1 cellular context compared by ENCODE assay signal in genomic region chr1:6784560-6785317, GRCh38.
A peak's percentile ranks its signal among the peaks of the same experiment; 100 is the strongest.
TF ChIP-seq lines count a peak whose summit lies in the region.

No MANE protein-coding gene starts in this region.

TF ChIP-seq in HepG2, 621 proteins besides CTCF, POLR2A, EP300 and RAD21 (continued from another document and continues in another):
- TF ChIP-seq, protein P1, sequence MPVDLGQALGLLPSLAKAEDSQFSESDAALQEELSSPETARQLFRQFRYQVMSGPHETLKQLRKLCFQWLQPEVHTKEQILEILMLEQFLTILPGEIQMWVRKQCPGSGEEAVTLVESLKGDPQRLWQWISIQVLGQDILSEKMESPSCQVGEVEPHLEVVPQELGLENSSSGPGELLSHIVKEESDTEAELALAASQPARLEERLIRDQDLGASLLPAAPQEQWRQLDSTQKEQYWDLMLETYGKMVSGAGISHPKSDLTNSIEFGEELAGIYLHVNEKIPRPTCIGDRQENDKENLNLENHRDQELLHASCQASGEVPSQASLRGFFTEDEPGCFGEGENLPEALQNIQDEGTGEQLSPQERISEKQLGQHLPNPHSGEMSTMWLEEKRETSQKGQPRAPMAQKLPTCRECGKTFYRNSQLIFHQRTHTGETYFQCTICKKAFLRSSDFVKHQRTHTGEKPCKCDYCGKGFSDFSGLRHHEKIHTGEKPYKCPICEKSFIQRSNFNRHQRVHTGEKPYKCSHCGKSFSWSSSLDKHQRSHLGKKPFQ (CRISPR knock-in tag; IDR thresholded peaks at IDR 0.05; ENCODE audit: insufficient replicate concordance): no peak
- TF ChIP-seq ZBTB37 (CRISPR knock-in tag; IDR thresholded peaks at IDR 0.05): no peak
- peak; percentile 90; the same call in 1 of the 2 replicates for TF ChIP-seq TFDP1 (CRISPR knock-in tag; IDR thresholded peaks at IDR 0.05; ENCODE audit: borderline replicate concordance)
- TF ChIP-seq RBFOX2 (IDR thresholded peaks at IDR 0.05; ENCODE audit: low read depth, low read length): peak; percentile 94
- TF ChIP-seq KLF12 (CRISPR knock-in tag; IDR thresholded peaks at IDR 0.05; ENCODE audit: borderline replicate concordance): peak; percentile 65; the same call in 1 of the 2 replicates
- peak; percentile 60 for TF ChIP-seq GATAD1 (CRISPR knock-in tag; IDR thresholded peaks at IDR 0.05)
- TF ChIP-seq ZNF343 (CRISPR knock-in tag; IDR thresholded peaks at IDR 0.05): peak; percentile 23; the same call in 1 of the 2 replicates
- TF ChIP-seq ZNF264 (CRISPR knock-in tag; IDR thresholded peaks at IDR 0.05): no peak
- TF ChIP-seq THAP11 (CRISPR knock-in tag; IDR thresholded peaks at IDR 0.05): peak; percentile 65; the same call in 1 of the 2 replicates
- no peak for TF ChIP-seq ATF5 (CRISPR knock-in tag; IDR thresholded peaks at IDR 0.05; ENCODE audit: low read depth)
- peak; percentile 23; the same call in 1 of the 2 replicates for TF ChIP-seq GMEB2 (CRISPR knock-in tag; IDR thresholded peaks at IDR 0.05; ENCODE audit: low read depth)
- TF ChIP-seq ZNF878 (CRISPR knock-in tag; IDR thresholded peaks at IDR 0.05): 0 out of 2 replicates have a peak, but pooled peaks have one; percentile 14
- peak; percentile 1; the same call in 1 of the 2 replicates for TF ChIP-seq ZNF768 (CRISPR knock-in tag; IDR thresholded peaks at IDR 0.05)
- TF ChIP-seq, protein P2, sequence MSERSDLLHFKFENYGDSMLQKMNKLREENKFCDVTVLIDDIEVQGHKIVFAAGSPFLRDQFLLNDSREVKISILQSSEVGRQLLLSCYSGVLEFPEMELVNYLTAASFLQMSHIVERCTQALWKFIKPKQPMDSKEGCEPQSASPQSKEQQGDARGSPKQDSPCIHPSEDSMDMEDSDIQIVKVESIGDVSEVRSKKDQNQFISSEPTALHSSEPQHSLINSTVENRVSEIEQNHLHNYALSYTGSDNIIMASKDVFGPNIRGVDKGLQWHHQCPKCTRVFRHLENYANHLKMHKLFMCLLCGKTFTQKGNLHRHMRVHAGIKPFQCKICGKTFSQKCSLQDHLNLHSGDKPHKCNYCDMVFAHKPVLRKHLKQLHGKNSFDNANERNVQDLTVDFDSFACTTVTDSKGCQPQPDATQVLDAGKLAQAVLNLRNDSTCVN (CRISPR knock-in tag; IDR thresholded peaks at IDR 0.05; ENCODE audit: borderline replicate concordance): 0 out of 2 replicates have a peak, but pooled peaks have one; percentile 27
- TF ChIP-seq ZSCAN25 (CRISPR knock-in tag; IDR thresholded peaks at IDR 0.05): peak; percentile 81; the same call in 1 of the 2 replicates
- no peak for TF ChIP-seq ZFP62 (CRISPR knock-in tag; IDR thresholded peaks at IDR 0.05)
- no peak for TF ChIP-seq HIC2 (CRISPR knock-in tag; IDR thresholded peaks at IDR 0.05; ENCODE audit: low read depth)
- TF ChIP-seq GABPA (IDR thresholded peaks at IDR 0.05; ENCODE audit: low read depth, low read length): peak; percentile 38
- TF ChIP-seq GABPA (CRISPR knock-in tag; IDR thresholded peaks at IDR 0.05; ENCODE audit: low read depth): peak; percentile 79
- no peak for TF ChIP-seq ZNF75D (CRISPR knock-in tag; IDR thresholded peaks at IDR 0.05; ENCODE audit: borderline replicate concordance)
- TF ChIP-seq CENPT (CRISPR knock-in tag; IDR thresholded peaks at IDR 0.05; ENCODE audit: low read depth): peak; percentile 91
- peak; percentile 62; the same call in 1 of the 2 replicates for TF ChIP-seq RFXANK (CRISPR knock-in tag; IDR thresholded peaks at IDR 0.05)
- no peak for TF ChIP-seq CENPX (CRISPR knock-in tag; IDR thresholded peaks at IDR 0.05)
- peak; percentile 85; the same call in 1 of the 2 replicates for TF ChIP-seq SRY (CRISPR knock-in tag; IDR thresholded peaks at IDR 0.05)
- TF ChIP-seq, protein P3, sequence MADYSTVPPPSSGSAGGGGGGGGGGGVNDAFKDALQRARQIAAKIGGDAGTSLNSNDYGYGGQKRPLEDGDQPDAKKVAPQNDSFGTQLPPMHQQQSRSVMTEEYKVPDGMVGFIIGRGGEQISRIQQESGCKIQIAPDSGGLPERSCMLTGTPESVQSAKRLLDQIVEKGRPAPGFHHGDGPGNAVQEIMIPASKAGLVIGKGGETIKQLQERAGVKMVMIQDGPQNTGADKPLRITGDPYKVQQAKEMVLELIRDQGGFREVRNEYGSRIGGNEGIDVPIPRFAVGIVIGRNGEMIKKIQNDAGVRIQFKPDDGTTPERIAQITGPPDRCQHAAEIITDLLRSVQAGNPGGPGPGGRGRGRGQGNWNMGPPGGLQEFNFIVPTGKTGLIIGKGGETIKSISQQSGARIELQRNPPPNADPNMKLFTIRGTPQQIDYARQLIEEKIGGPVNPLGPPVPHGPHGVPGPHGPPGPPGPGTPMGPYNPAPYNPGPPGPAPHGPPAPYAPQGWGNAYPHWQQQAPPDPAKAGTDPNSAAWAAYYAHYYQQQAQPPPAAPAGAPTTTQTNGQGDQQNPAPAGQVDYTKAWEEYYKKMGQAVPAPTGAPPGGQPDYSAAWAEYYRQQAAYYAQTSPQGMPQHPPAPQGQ (CRISPR knock-in tag; IDR thresholded peaks at IDR 0.05; ENCODE audit: borderline replicate concordance): peak; percentile 40; the same call in 1 of the 2 replicates
- TF ChIP-seq RFXAP (CRISPR knock-in tag; IDR thresholded peaks at IDR 0.05; ENCODE audit: borderline replicate concordance): peak; percentile 88
- TF ChIP-seq POLR2G (IDR thresholded peaks at IDR 0.05; ENCODE audit: low read depth, low read length): peak; percentile 80
- peak; percentile 56 for TF ChIP-seq ARNTL (CRISPR knock-in tag; IDR thresholded peaks at IDR 0.05)
- TF ChIP-seq ZNF704 (CRISPR knock-in tag; IDR thresholded peaks at IDR 0.05; ENCODE audit: borderline replicate concordance): peak; percentile 77; the same call in 1 of the 2 replicates
- TF ChIP-seq, protein P4, sequence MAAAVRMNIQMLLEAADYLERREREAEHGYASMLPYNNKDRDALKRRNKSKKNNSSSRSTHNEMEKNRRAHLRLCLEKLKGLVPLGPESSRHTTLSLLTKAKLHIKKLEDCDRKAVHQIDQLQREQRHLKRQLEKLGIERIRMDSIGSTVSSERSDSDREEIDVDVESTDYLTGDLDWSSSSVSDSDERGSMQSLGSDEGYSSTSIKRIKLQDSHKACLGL (CRISPR knock-in tag; IDR thresholded peaks at IDR 0.05): peak; percentile 57
- TF ChIP-seq ZNF558 (CRISPR knock-in tag; IDR thresholded peaks at IDR 0.05; ENCODE audit: borderline replicate concordance): peak; percentile 34; the same call in 1 of the 2 replicates
- 0 out of 2 replicates have a peak, but pooled peaks have one; percentile 6 for TF ChIP-seq POGZ (CRISPR knock-in tag; IDR thresholded peaks at IDR 0.05)
- TF ChIP-seq IRF9 (CRISPR knock-in tag; IDR thresholded peaks at IDR 0.05; ENCODE audit: borderline replicate concordance): peak; percentile 47; the same call in 1 of the 2 replicates
- TF ChIP-seq, protein P5, sequence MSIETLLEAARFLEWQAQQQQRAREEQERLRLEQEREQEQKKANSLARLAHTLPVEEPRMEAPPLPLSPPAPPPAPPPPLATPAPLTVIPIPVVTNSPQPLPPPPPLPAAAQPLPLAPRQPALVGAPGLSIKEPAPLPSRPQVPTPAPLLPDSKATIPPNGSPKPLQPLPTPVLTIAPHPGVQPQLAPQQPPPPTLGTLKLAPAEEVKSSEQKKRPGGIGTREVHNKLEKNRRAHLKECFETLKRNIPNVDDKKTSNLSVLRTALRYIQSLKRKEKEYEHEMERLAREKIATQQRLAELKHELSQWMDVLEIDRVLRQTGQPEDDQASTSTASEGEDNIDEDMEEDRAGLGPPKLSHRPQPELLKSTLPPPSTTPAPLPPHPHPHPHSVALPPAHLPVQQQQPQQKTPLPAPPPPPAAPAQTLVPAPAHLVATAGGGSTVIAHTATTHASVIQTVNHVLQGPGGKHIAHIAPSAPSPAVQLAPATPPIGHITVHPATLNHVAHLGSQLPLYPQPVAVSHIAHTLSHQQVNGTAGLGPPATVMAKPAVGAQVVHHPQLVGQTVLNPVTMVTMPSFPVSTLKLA (IDR thresholded peaks at IDR 0.05): peak; percentile 35; the same call in 1 of the 2 replicates
- TF ChIP-seq YY1 (IDR thresholded peaks at IDR 0.05; ENCODE audit: insufficient read depth, insufficient replicate concordance, low read depth, low read length): peak; percentile 16
- 0 out of 2 replicates have a peak, but pooled peaks have one; percentile 42 for TF ChIP-seq REXO4 (CRISPR knock-in tag; IDR thresholded peaks at IDR 0.05; ENCODE audit: borderline replicate concordance)
- TF ChIP-seq ZNF281 (CRISPR knock-in tag; IDR thresholded peaks at IDR 0.05; ENCODE audit: borderline replicate concordance): peak; percentile 88
- no peak for TF ChIP-seq ZNF282 (IDR thresholded peaks at IDR 0.05; ENCODE audit: partially characterized antibody)
- TF ChIP-seq MTF1 (CRISPR knock-in tag; IDR thresholded peaks at IDR 0.05): peak; percentile 64; the same call in 1 of the 2 replicates
- TF ChIP-seq SYNCRIP (IDR thresholded peaks at IDR 0.05; ENCODE audit: insufficient read depth, low read depth, low read length): no peak
